ENCODE assay signal across 20 cellular contexts in the genomic region with DNA sequence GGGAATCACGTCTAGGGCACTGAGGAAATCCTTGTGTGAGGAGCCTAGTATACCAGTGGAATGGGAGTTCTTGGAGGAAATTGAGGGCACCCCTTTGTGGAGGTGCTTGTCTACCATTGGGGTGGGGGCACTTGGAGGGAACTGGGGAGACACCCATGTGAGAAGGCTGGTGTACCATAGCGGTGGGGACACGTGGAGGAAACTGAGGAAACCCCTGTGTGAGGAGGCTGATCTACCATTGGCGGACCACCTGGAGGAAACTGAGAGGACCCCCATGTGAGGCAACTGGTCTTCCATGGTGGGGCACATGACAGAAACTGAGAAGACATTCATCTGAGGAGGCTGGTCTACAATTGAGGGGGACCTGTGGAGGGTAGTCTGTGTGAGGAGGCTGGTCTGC.
DNase-seq lines count a peak whose midpoint lies in the region; ATAC-seq and TF ChIP-seq lines count a peak whose summit lies in the region.
"Had no signal": no experiment of that assay in that cellular context is flagged by ENCODE, and none has a peak within 500 bp of the region (broad histone marks: within the 10 kb centered on the region; RNA-seq: fewer than 3 reads in every experiment).

No MANE protein-coding gene starts in this region.

- H3K27me3 Mint-ChIP-seq in activated CD4-positive, alpha-beta T cell treated with anti-CD3 and anti-CD28 coated beads, Interleukin-2, amount 10 ng/mL, durations not matched to agents 24 days and 14 days, result no peaks in the 10 kb centered on the region
- H3K27me3 Mint-ChIP-seq in natural killer cell treated with Interleukin-12 subunit alpha and Interleukin-12 subunit beta and Interleukin-15 and Interleukin-18, amount 100 ng/mL, for 72 hours, result peaks cover 18 to 27% of the 10 kb centered on the region in 2 donors
- H3K27me3 Mint-ChIP-seq in natural killer cell (ENCODE audit: low read depth in 2 of 2), result peaks cover 29 to 42% of the 10 kb centered on the region in 2 donors

- peaks cover 57% of the 10 kb centered on the region for H3K9me3 Mint-ChIP-seq in activated CD4-positive, alpha-beta T cell treated with anti-CD3 and anti-CD28 coated beads, Interleukin-2, amount 10 ng/mL, durations not matched to agents 24 days and 14 days
- H3K9me3 Mint-ChIP-seq in natural killer cell treated with Interleukin-12 subunit alpha and Interleukin-12 subunit beta and Interleukin-15 and Interleukin-18, amount 100 ng/mL, for 72 hours, result peaks cover 9% of the 10 kb centered on the region
- H3K9me3 Mint-ChIP-seq in natural killer cell, result peaks cover 0 to 2% of the 10 kb centered on the region in 2 donors

- H3K27ac Mint-ChIP-seq in activated CD4-positive, alpha-beta T cell treated with anti-CD3 and anti-CD28 coated beads, Interleukin-2, amount 10 ng/mL, durations not matched to agents 24 days and 14 days, result no peak overlapping the region
- no peak overlapping the region for H3K27ac Mint-ChIP-seq in natural killer cell treated with Interleukin-12 subunit alpha and Interleukin-12 subunit beta and Interleukin-15 and Interleukin-18, amount 100 ng/mL, for 72 hours
- no peak overlapping the region for H3K27ac Mint-ChIP-seq in natural killer cell

- no peak overlapping the region for H3K4me3 Mint-ChIP-seq in activated CD4-positive, alpha-beta T cell treated with anti-CD3 and anti-CD28 coated beads, Interleukin-2, amount 10 ng/mL, durations not matched to agents 24 days and 14 days
- H3K4me3 Mint-ChIP-seq in natural killer cell treated with Interleukin-12 subunit alpha and Interleukin-12 subunit beta and Interleukin-15 and Interleukin-18, amount 100 ng/mL, for 72 hours, result no peak overlapping the region
- no peak overlapping the region for H3K4me3 Mint-ChIP-seq in natural killer cell
- H3K4me3 Mint-ChIP-seq: naive thymus-derived CD4-positive, alpha-beta T cell had no signal

- DNase-seq in activated CD4-positive, alpha-beta T cell treated with anti-CD3 and anti-CD28 coated beads, Interleukin-2, amount 10 ng/mL, durations not matched to agents 24 days and 14 days, result peak; percentile 26
- no peak for DNase-seq in activated CD4-positive, alpha-beta T cell treated with anti-CD3 and anti-CD28 coated beads for 4 hours
- peak; percentile 32 for DNase-seq in natural killer cell treated with Interleukin-12 subunit alpha and Interleukin-12 subunit beta and Interleukin-15 and Interleukin-18, amount 100 ng/mL, for 72 hours (ENCODE audit: low spot score)
- DNase-seq in natural killer cell, result no peak
- DNase-seq in stimulated activated CD8-positive, alpha-beta memory T cell treated with anti-CD3 and anti-CD28 coated beads, Interleukin-4, amount 100 ng/mL, for 48 hours, result peak; percentile 11
- DNase-seq in DMS 273 treated with DMSO at 0.1 percent for 48 hours (lab: John Stamatoyannopoulos, UW), result no peak
- DNase-seq in stimulated activated CD4-positive, alpha-beta T cell treated with anti-CD3 and anti-CD28 coated beads, Interleukin-15, amount 100 ng/mL, for 24 hours, result no peak
- no peak for DNase-seq in OCI-M2 (lab: John Stamatoyannopoulos, UW; ENCODE audit: unreplicated experiment)
- DNase-seq: 8988T; activated CD4-positive, alpha-beta T cell treated with anti-CD3 and anti-CD28 coated beads, Interleukin-2, amount 50 U/mL, for 1 hour; COR-L47; DND-41; esophagus squamous epithelium; foreskin keratinocyte; kidney; naive thymus-derived CD4-positive, alpha-beta T cell; NCI-H1930; NCI-H510A treated with DMSO at 0.1 percent for 48 hours; T1000 had no signal

- intact Hi-C loops in activated CD4-positive, alpha-beta T cell treated with anti-CD3 and anti-CD28 coated beads, Interleukin-2, amount 10 ng/mL, durations not matched to agents 24 days and 14 days (cut with micrococcal nuclease), result no loop called here
- intact Hi-C loops in natural killer cell (cut with micrococcal nuclease), result no loop called here

- TF ChIP-seq CTCF in natural killer cell (IDR thresholded peaks at IDR 0.05), result no peak

- H3K4me1 Mint-ChIP-seq in activated CD4-positive, alpha-beta T cell treated with anti-CD3 and anti-CD28 coated beads, Interleukin-2, amount 10 ng/mL, durations not matched to agents 24 days and 14 days, result no peaks in the 10 kb centered on the region
- no peaks in the 10 kb centered on the region for H3K4me1 Mint-ChIP-seq in natural killer cell treated with Interleukin-12 subunit alpha and Interleukin-12 subunit beta and Interleukin-15 and Interleukin-18, amount 100 ng/mL, for 72 hours (ENCODE audit: low read depth in 2 of 2)
- no peaks in the 10 kb centered on the region for H3K4me1 Mint-ChIP-seq in natural killer cell
- H3K4me1 Mint-ChIP-seq: naive thymus-derived CD4-positive, alpha-beta T cell had no signal

- no peaks in the 10 kb centered on the region for H3K36me3 Mint-ChIP-seq in activated CD4-positive, alpha-beta T cell treated with anti-CD3 and anti-CD28 coated beads, Interleukin-2, amount 10 ng/mL, durations not matched to agents 24 days and 14 days (ENCODE audit: low read depth)
- H3K36me3 Mint-ChIP-seq in natural killer cell treated with Interleukin-12 subunit alpha and Interleukin-12 subunit beta and Interleukin-15 and Interleukin-18, amount 100 ng/mL, for 72 hours, result no peaks in the 10 kb centered on the region
- H3K36me3 Mint-ChIP-seq in natural killer cell, result no peaks in the 10 kb centered on the region

- ATAC-seq in natural killer cell treated with Interleukin-12 subunit alpha and Interleukin-12 subunit beta and Interleukin-15 and Interleukin-18, amount 100 ng/mL, for 72 hours, result no peak
- ATAC-seq in natural killer cell, result no peak
- ATAC-seq: body of pancreas; foreskin keratinocyte; naive thymus-derived CD4-positive, alpha-beta T cell had no signal

Comparison
In these comparisons a context has a peak if more than half of its experiments do, and no peak if none do; other contexts are left out.
1. DNase-seq: peak in activated CD4-positive, alpha-beta T cell treated with anti-CD3 and anti-CD28 coated beads, Interleukin-2, amount 10 ng/mL, durations not matched to agents 24 days and 14 days (single experiment), natural killer cell treated with Interleukin-12 subunit alpha and Interleukin-12 subunit beta and Interleukin-15 and Interleukin-18, amount 100 ng/mL, for 72 hours (single experiment) and stimulated activated CD8-positive, alpha-beta memory T cell treated with anti-CD3 and anti-CD28 coated beads, Interleukin-4, amount 100 ng/mL, for 48 hours (single experiment); none in activated CD4-positive, alpha-beta T cell treated with anti-CD3 and anti-CD28 coated beads for 4 hours (0 of 2), natural killer cell (single experiment), DMS 273 treated with DMSO at 0.1 percent for 48 hours (single experiment), stimulated activated CD4-positive, alpha-beta T cell treated with anti-CD3 and anti-CD28 coated beads, Interleukin-15, amount 100 ng/mL, for 24 hours (single experiment) and OCI-M2 (single experiment).